2 cellular contexts compared by ENCODE assay signal in the genomic region with DNA sequence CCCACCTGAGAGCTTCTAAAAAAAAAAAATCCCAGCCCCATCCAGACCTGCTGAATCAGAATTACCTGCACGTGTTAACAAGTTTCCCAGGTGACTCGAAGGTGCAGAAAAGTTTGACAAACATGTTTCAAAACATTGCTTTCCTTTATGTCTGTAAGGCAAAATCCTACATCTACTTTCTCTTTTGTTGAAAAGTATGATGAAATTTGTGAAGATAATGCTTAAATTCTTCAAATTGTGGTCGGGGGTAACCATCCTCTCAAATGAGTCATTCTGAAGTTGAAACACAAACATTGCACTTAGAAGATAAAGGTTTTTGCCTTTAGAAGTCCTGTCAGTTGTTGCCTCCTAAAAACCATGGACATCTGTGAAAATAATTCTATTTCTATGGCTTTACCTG.
TF ChIP-seq lines count a peak whose summit lies in the region.

No MANE protein-coding gene starts in this region.

TF ChIP-seq in GM23338, 12 proteins besides CTCF, POLR2A, EP300 and RAD21:
- TF ChIP-seq ZNF331 (CRISPR knock-in tag; IDR thresholded peaks at IDR 0.05; ENCODE audit: low read depth), result no peak

TF ChIP-seq in HEK293T, 16 proteins besides CTCF, POLR2A, EP300 and RAD21:
- TF ChIP-seq ELF4 (IDR thresholded peaks at IDR 0.05) (no peak), NFRKB (IDR thresholded peaks at IDR 0.05) (no peak), BHLHE40 (IDR thresholded peaks at IDR 0.05; ENCODE audit: borderline replicate concordance) (no peak), L3MBTL2 (conservative IDR thresholded peaks at IDR 0.05) (no peak), SP1 (IDR thresholded peaks at IDR 0.05) (no peak), ARNT (IDR thresholded peaks at IDR 0.05) (no peak), CTBP1 (IDR thresholded peaks at IDR 0.05; ENCODE audit: borderline replicate concordance) (no peak), HDGF (IDR thresholded peaks at IDR 0.05; ENCODE audit: borderline replicate concordance) (no peak), ZNF384 (IDR thresholded peaks at IDR 0.05) (no peak), FOXK2 (IDR thresholded peaks at IDR 0.05) (no peak), FOXA1 (IDR thresholded peaks at IDR 0.05) (no peak), PKNOX1 (IDR thresholded peaks at IDR 0.05) (no peak), TARDBP (IDR thresholded peaks at IDR 0.05) (no peak), FOXM1 (IDR thresholded peaks at IDR 0.05; ENCODE audit: borderline replicate concordance) (no peak)
TF ChIP-seq in HEK293T: peak in this region for 0.
